19 cellular contexts compared by ENCODE assay signal in the genomic region with DNA sequence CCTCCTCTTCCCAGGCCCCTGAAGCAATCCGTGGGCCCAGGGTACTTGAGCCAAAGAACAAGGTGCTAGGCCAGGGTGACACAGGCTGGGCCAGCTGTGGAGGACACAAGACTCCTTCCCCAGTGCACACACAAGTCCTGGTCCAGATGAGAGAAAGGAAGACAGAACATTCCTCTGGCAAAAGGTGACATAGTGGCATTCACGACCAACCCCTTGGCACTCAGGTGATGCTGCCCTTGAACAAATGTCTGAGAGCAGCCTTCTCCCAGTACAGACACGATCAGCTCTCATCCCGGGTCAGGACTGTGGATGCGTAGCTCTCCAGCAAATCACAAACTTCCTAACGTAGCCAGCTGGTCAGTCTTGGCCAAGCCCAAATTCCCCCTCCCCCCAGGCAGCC.
"Had no signal": no experiment of that assay in that cellular context is flagged by ENCODE, and none has a peak within 500 bp of the region (broad histone marks: within the 10 kb centered on the region; RNA-seq: fewer than 3 reads in every experiment).

No MANE protein-coding gene starts in this region.

- H3K4me3 Mint-ChIP-seq: memory B cell, nephron progenitor cell had no signal

- H3K27ac Mint-ChIP-seq: memory B cell, nephron progenitor cell had no signal

- H3K36me3 ChIP-seq: colonic mucosa, esophagus squamous epithelium, gastroesophageal sphincter, left ventricle myocardium inferior, lower lobe of right lung, stomach, thoracic aorta, transverse colon had no signal

- H3K27ac ChIP-seq: colonic mucosa, esophagus squamous epithelium, gastroesophageal sphincter, left ventricle myocardium inferior, lower lobe of right lung, stomach, thoracic aorta, transverse colon had no signal

- H3K4me1 Mint-ChIP-seq: memory B cell had no signal

- ATAC-seq: gastroesophageal sphincter, lower lobe of right lung had no signal

- H3K4me1 ChIP-seq: colonic mucosa, left ventricle myocardium inferior, lower lobe of right lung, stomach, transverse colon had no signal

- H3K9me3 ChIP-seq: colonic mucosa, thoracic aorta, transverse colon had no signal

- H3K27me3 ChIP-seq: colonic mucosa, esophagus squamous epithelium, gastroesophageal sphincter, stomach, transverse colon had no signal

- DNase-seq: colonic mucosa; dermis blood vessel endothelial cell; esophagus squamous epithelium; foreskin fibroblast; glutamatergic neuron; left ventricle myocardium inferior; lower lobe of right lung; midbrain; nephron progenitor cell; small intestine; stimulated activated CD4-positive, alpha-beta T cell treated with anti-CD3 and anti-CD28 coated beads, Interleukin-12 subunit alpha, Interleukin-12 subunit beta, amount 100 ng/mL, for 4 hours; stimulated activated naive CD4-positive, alpha-beta T cell; stomach; substantia nigra; transverse colon had no signal

- H3K4me3 ChIP-seq: colonic mucosa, esophagus squamous epithelium, gastroesophageal sphincter, left ventricle myocardium inferior, lower lobe of right lung, stomach, thoracic aorta, transverse colon had no signal

- FAIRE-seq: keratinocyte, small intestine had no signal
